10 cellular contexts compared by ENCODE assay signal in genomic region chr5:141845371-141845821, GRCh38. TPM values are rescaled to one million over a fixed set of nuclear protein-coding genes. Genes with fewer than 3 reads are reported as not detected.
DNase-seq lines count a peak whose midpoint lies in the region; TF ChIP-seq lines count a peak whose summit lies in the region.
"Had no signal": no experiment of that assay in that cellular context is flagged by ENCODE, and none has a peak within 500 bp of the region (broad histone marks: within the 10 kb centered on the region; RNA-seq: fewer than 3 reads in every experiment).

No MANE protein-coding gene starts in this region.

- H3K27ac ChIP-seq in brain microvascular endothelial cell (no peak overlapping the region), suprapubic skin (peak overlapping the region; percentile 5), coronary artery (peak overlapping the region in 1 of 2 donors; percentile 67)

- H3K4me3 ChIP-seq in brain microvascular endothelial cell (ENCODE audit: low read depth, low read length) (no peak overlapping the region), suprapubic skin (no peak overlapping the region), coronary artery (no peak overlapping the region)

- DNase-seq in activated T-cell treated with anti-CD3 and anti-CD28 coated beads for 4 hours (peak; percentile 9), NCI-H2171 treated with DMSO at 0.1 percent for 48 hours (lab: John Stamatoyannopoulos, UW) (peak; percentile 28), brain microvascular endothelial cell (no peak), suprapubic skin (ENCODE audit: low spot score in 2 of 2) (no peak), NCI-H774 (lab: John Stamatoyannopoulos, UW) (no peak), NCI-H226 (no peak), coronary artery (ENCODE audit: low spot score) (no peak)
- DNase-seq in activated T-cell treated with anti-CD3 and anti-CD28 coated beads, Interleukin-2, amount 50 U/mL, for 1 hour: no peak
- DNase-seq: activated naive CD4-positive, alpha-beta T cell treated with anti-CD3 and anti-CD28 coated beads, Interleukin-2, amount 10 ng/mL, durations not matched to agents 7 days and 5 days; stimulated activated naive CD4-positive, alpha-beta T cell had no signal

- no peak for TF ChIP-seq EP300 in suprapubic skin (IDR thresholded peaks at IDR 0.05)

- TF ChIP-seq CTCF in brain microvascular endothelial cell (IDR thresholded peaks at IDR 0.05; ENCODE audit: low read depth, low read length, missing control alignments) (peak; percentile 23), suprapubic skin (IDR thresholded peaks at IDR 0.05) (no peak), coronary artery (IDR thresholded peaks at IDR 0.05) (no peak)

- WGBS in suprapubic skin: 43% methylated on average over 6 of the region's 7 CpGs

- no peaks in the 10 kb centered on the region for H3K9me3 ChIP-seq in suprapubic skin

- TF ChIP-seq POLR2A in suprapubic skin (IDR thresholded peaks at IDR 0.05): no peak

- H3K27me3 ChIP-seq in brain microvascular endothelial cell (replicated peaks): no peaks in the 10 kb centered on the region
- peaks cover 7% of the 10 kb centered on the region for H3K27me3 ChIP-seq in suprapubic skin

- no peaks in the 10 kb centered on the region for H3K36me3 ChIP-seq in brain microvascular endothelial cell (replicated peaks)
- H3K36me3 ChIP-seq in suprapubic skin: no peaks in the 10 kb centered on the region

- in situ Hi-C loops in brain microvascular endothelial cell (cut with HindIII; ENCODE audit: low pct_ligation_motif_present, low sequenced_read_pairs): no loop called here

- H3K4me1 ChIP-seq in suprapubic skin: peaks cover 44% of the 10 kb centered on the region

RNA-seq across cellular contexts. Expression of gene PCDH1, which starts 32.8 kb away (rescaled TPM):
- total RNA-seq in suprapubic skin: 100 to 1,000 TPM in 1 of 4 donors, 10 to 100 TPM in 3; 76.2 to 122 (median 89.5) TPM

Comparison
In these comparisons a context has a peak if more than half of its experiments do, and no peak if none do; other contexts are left out.
1. DNase-seq: peak in activated T-cell treated with anti-CD3 and anti-CD28 coated beads for 4 hours (single experiment) and NCI-H2171 treated with DMSO at 0.1 percent for 48 hours (single experiment); none in activated T-cell treated with anti-CD3 and anti-CD28 coated beads, Interleukin-2, amount 50 U/mL, for 1 hour (single experiment), brain microvascular endothelial cell (single experiment), suprapubic skin (0 of 2), NCI-H774 (single experiment), NCI-H226 (single experiment) and coronary artery (single experiment).